ENCODE assay signal across 34 cellular contexts in the genomic region with DNA sequence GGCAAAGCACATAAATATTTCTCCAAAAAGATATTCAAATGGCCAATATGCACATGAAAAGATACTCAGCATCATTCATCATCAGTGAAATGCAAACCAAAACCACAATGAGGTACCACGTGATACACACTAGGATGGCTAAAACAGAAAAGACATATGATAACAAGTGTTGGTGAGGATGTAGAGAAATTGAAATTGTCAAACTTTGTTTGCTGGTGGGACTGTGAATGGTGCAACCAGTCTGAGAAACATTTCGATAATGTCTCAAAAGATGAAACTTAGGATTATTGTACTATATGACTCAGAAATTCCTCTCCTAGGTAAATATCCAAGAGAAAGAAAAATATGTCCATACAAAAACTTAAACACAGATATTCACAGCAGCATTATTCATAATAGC. TPM values are rescaled to one million over a fixed set of nuclear protein-coding genes. Genes with fewer than 3 reads are reported as not detected.
"Had no signal": no experiment of that assay in that cellular context is flagged by ENCODE, and none has a peak within 500 bp of the region (broad histone marks: within the 10 kb centered on the region; RNA-seq: fewer than 3 reads in every experiment).

No MANE protein-coding gene starts in this region.

- H3K27ac Mint-ChIP-seq: activated CD4-positive, alpha-beta memory T cell treated with anti-CD3 and anti-CD28 coated beads for 36 hours; activated CD4-positive, alpha-beta T cell treated with anti-CD3 and anti-CD28 coated beads for 36 hours; activated CD4-positive, alpha-beta T cell treated with anti-CD3 and anti-CD28 coated beads, Interleukin-2, amount 10 ng/mL, durations not matched to agents 24 days and 14 days; activated CD8-positive, alpha-beta memory T cell treated with anti-CD3 and anti-CD28 coated beads, Interleukin-2, amount 10 ng/mL, durations not matched to agents 7 days and 5 days; activated CD8-positive, alpha-beta T cell treated with anti-CD3 and anti-CD28 coated beads, Interleukin-2, amount 10 ng/mL, durations not matched to agents 7 days and 5 days; activated naive CD4-positive, alpha-beta T cell treated with anti-CD3 and anti-CD28 coated beads, Interleukin-2, amount 10 ng/mL, durations not matched to agents 7 days and 5 days; activated naive CD4-positive, alpha-beta T cell treated with anti-CD3 and anti-CD28 coated beads, Interleukin-2, amount 50 U/mL, for 72 hours; activated naive CD8-positive, alpha-beta T cell treated with anti-CD3 and anti-CD28 coated beads, Interleukin-2, amount 10 ng/mL, durations not matched to agents 7 days and 5 days; activated T-helper 1 cell treated with anti-CD3 and anti-CD28 coated beads, Interleukin-12 subunit alpha, Interleukin-12 subunit beta, Interleukin-2, Interleukin-4 antibody, amounts not matched to agents 30 ng/mL and 10 ng/mL and 1 ng/mL, durations not matched to agents 14 hours and 24 hours and 36 hours; dendritic cell treated with granulocyte-macrophage colony-stimulating factor and Interleukin-4, amounts not matched to agents 40 ng/mL and 50 ng/mL, for 4 days; T-helper 17 cell; T-helper 2 cell treated with Interferon-gamma antibody and Interleukin-4, amounts not matched to agents 5 μg/mL and 100 μg/mL, for 36 hours had no signal

- H3K4me1 ChIP-seq: breast epithelium, gastroesophageal sphincter had no signal

- H3K36me3 Mint-ChIP-seq: activated CD4-positive, alpha-beta memory T cell treated with anti-CD3 and anti-CD28 coated beads for 36 hours; activated CD8-positive, alpha-beta memory T cell treated with anti-CD3 and anti-CD28 coated beads, Interleukin-2, amount 10 ng/mL, durations not matched to agents 7 days and 5 days; activated naive CD4-positive, alpha-beta T cell treated with anti-CD3 and anti-CD28 coated beads, Interleukin-2, amount 10 ng/mL, durations not matched to agents 7 days and 5 days; activated naive CD4-positive, alpha-beta T cell treated with anti-CD3 and anti-CD28 coated beads, Interleukin-2, amount 50 U/mL, for 72 hours; activated naive CD8-positive, alpha-beta T cell treated with anti-CD3 and anti-CD28 coated beads, Interleukin-2, amount 10 ng/mL, durations not matched to agents 7 days and 5 days had no signal

- H3K36me3 ChIP-seq: breast epithelium, esophagus muscularis mucosa, gastroesophageal sphincter, heart right ventricle had no signal

- H3K27me3 ChIP-seq: body of pancreas, breast epithelium, dorsolateral prefrontal cortex, esophagus muscularis mucosa, gastroesophageal sphincter, heart right ventricle had no signal

- H3K4me1 Mint-ChIP-seq: activated CD4-positive, alpha-beta T cell treated with anti-CD3 and anti-CD28 coated beads for 36 hours; activated CD4-positive, alpha-beta T cell treated with anti-CD3 and anti-CD28 coated beads, Interleukin-2, amount 10 ng/mL, durations not matched to agents 24 days and 14 days; activated CD8-positive, alpha-beta memory T cell treated with anti-CD3 and anti-CD28 coated beads, Interleukin-2, amount 10 ng/mL, durations not matched to agents 7 days and 5 days; activated naive CD4-positive, alpha-beta T cell treated with anti-CD3 and anti-CD28 coated beads, Interleukin-2, amount 10 ng/mL, durations not matched to agents 7 days and 5 days; activated naive CD8-positive, alpha-beta T cell treated with anti-CD3 and anti-CD28 coated beads, Interleukin-2, amount 10 ng/mL, durations not matched to agents 7 days and 5 days; central memory CD8-positive, alpha-beta T cell had no signal

- H3K9me3 ChIP-seq: body of pancreas, breast epithelium, esophagus muscularis mucosa, gastroesophageal sphincter, heart right ventricle had no signal

- DNase-seq: activated CD4-positive, alpha-beta memory T cell treated with anti-CD3 and anti-CD28 coated beads for 36 hours; activated CD4-positive, alpha-beta T cell treated with anti-CD3 and anti-CD28 coated beads for 36 hours; activated CD4-positive, alpha-beta T cell treated with anti-CD3 and anti-CD28 coated beads, Interleukin-2, amount 10 ng/mL, durations not matched to agents 24 days and 14 days; activated CD4-positive, CD25-positive, alpha-beta regulatory T cell; activated CD4-positive, CD25-positive, alpha-beta regulatory T cell treated with anti-CD3 and anti-CD28 coated beads, Interleukin-2, amount 50 U/mL, for 72 hours; activated CD8-positive, alpha-beta memory T cell treated with anti-CD3 and anti-CD28 coated beads, Interleukin-2, amount 10 ng/mL, durations not matched to agents 7 days and 5 days; activated CD8-positive, alpha-beta memory T cell treated with anti-CD3 and anti-CD28 coated beads, Interleukin-2, amount 50 U/mL, for 4 hours; activated CD8-positive, alpha-beta T cell treated with anti-CD3 and anti-CD28 coated beads, Interleukin-2, amount 10 ng/mL, durations not matched to agents 7 days and 5 days; activated gamma-delta T cell; activated naive CD4-positive, alpha-beta T cell; activated naive CD4-positive, alpha-beta T cell treated with anti-CD3 and anti-CD28 coated beads, Interleukin-2, amount 10 ng/mL, durations not matched to agents 7 days and 5 days; activated naive CD8-positive, alpha-beta T cell treated with anti-CD3 and anti-CD28 coated beads, Interleukin-2, amount 10 ng/mL, durations not matched to agents 7 days and 5 days; activated T-cell treated with anti-CD3 and anti-CD28 coated beads, Interleukin-2, amount 50 U/mL, for 1 hour; activated T-cell treated with anti-CD3 and anti-CD28 coated beads, Interleukin-2, amount 50 U/mL, for 48 hours; amniotic stem cell; anterior cingulate cortex; body of pancreas; dorsolateral prefrontal cortex; effector memory CD4-positive, alpha-beta T cell; erythroblast; foreskin melanocyte; heart right ventricle; T-helper 1 cell; T-helper 17 cell; T1000 had no signal

- H3K4me3 ChIP-seq: body of pancreas, breast epithelium, coronary artery, dorsolateral prefrontal cortex, esophagus muscularis mucosa, gastroesophageal sphincter, heart right ventricle had no signal

- H3K27ac ChIP-seq: body of pancreas, breast epithelium, coronary artery, dorsolateral prefrontal cortex, esophagus muscularis mucosa, gastroesophageal sphincter, heart right ventricle had no signal

- H3K9me3 Mint-ChIP-seq: activated CD4-positive, alpha-beta memory T cell treated with anti-CD3 and anti-CD28 coated beads for 36 hours; activated CD4-positive, alpha-beta T cell treated with anti-CD3 and anti-CD28 coated beads, Interleukin-2, amount 10 ng/mL, durations not matched to agents 24 days and 14 days; activated naive CD4-positive, alpha-beta T cell treated with anti-CD3 and anti-CD28 coated beads, Interleukin-2, amount 10 ng/mL, durations not matched to agents 7 days and 5 days; activated naive CD4-positive, alpha-beta T cell treated with anti-CD3 and anti-CD28 coated beads, Interleukin-2, amount 50 U/mL, for 72 hours; activated naive CD8-positive, alpha-beta T cell treated with anti-CD3 and anti-CD28 coated beads, Interleukin-2, amount 10 ng/mL, durations not matched to agents 7 days and 5 days; activated T-helper 1 cell treated with anti-CD3 and anti-CD28 coated beads, Interleukin-12 subunit alpha, Interleukin-12 subunit beta, Interleukin-2, Interleukin-4 antibody, amounts not matched to agents 30 ng/mL and 10 ng/mL and 1 ng/mL, durations not matched to agents 14 hours and 24 hours and 36 hours; central memory CD8-positive, alpha-beta T cell; dendritic cell treated with granulocyte-macrophage colony-stimulating factor and Interleukin-4, amounts not matched to agents 40 ng/mL and 50 ng/mL, for 4 days; T-helper 2 cell treated with Interferon-gamma antibody and Interleukin-4, amounts not matched to agents 5 μg/mL and 100 μg/mL, for 36 hours had no signal

- H3K4me3 Mint-ChIP-seq: activated CD4-positive, alpha-beta memory T cell treated with anti-CD3 and anti-CD28 coated beads for 36 hours; activated CD4-positive, alpha-beta T cell treated with anti-CD3 and anti-CD28 coated beads for 36 hours; activated CD4-positive, alpha-beta T cell treated with anti-CD3 and anti-CD28 coated beads, Interleukin-2, amount 10 ng/mL, durations not matched to agents 24 days and 14 days; activated CD8-positive, alpha-beta memory T cell treated with anti-CD3 and anti-CD28 coated beads, Interleukin-2, amount 10 ng/mL, durations not matched to agents 7 days and 5 days; activated CD8-positive, alpha-beta T cell treated with anti-CD3 and anti-CD28 coated beads, Interleukin-2, amount 10 ng/mL, durations not matched to agents 7 days and 5 days; activated naive CD4-positive, alpha-beta T cell treated with anti-CD3 and anti-CD28 coated beads, Interleukin-2, amount 10 ng/mL, durations not matched to agents 7 days and 5 days; activated naive CD8-positive, alpha-beta T cell treated with anti-CD3 and anti-CD28 coated beads, Interleukin-2, amount 10 ng/mL, durations not matched to agents 7 days and 5 days; activated T-helper 1 cell treated with anti-CD3 and anti-CD28 coated beads, Interleukin-12 subunit alpha, Interleukin-12 subunit beta, Interleukin-2, Interleukin-4 antibody, amounts not matched to agents 30 ng/mL and 10 ng/mL and 1 ng/mL, durations not matched to agents 14 hours and 24 hours and 36 hours; central memory CD8-positive, alpha-beta T cell; dendritic cell treated with granulocyte-macrophage colony-stimulating factor and Interleukin-4, amounts not matched to agents 40 ng/mL and 50 ng/mL, for 4 days; T-helper 17 cell; T-helper 2 cell treated with Interferon-gamma antibody and Interleukin-4, amounts not matched to agents 5 μg/mL and 100 μg/mL, for 36 hours had no signal

- ATAC-seq: activated CD4-positive, alpha-beta T cell treated with anti-CD3 and anti-CD28 coated beads for 36 hours; activated CD8-positive, alpha-beta memory T cell treated with anti-CD3 and anti-CD28 coated beads, Interleukin-2, amount 10 ng/mL, durations not matched to agents 7 days and 5 days; activated CD8-positive, alpha-beta T cell treated with anti-CD3 and anti-CD28 coated beads, Interleukin-2, amount 10 ng/mL, durations not matched to agents 7 days and 5 days; activated naive CD4-positive, alpha-beta T cell treated with anti-CD3 and anti-CD28 coated beads, Interleukin-2, amount 50 U/mL, for 72 hours; body of pancreas; gastroesophageal sphincter; heart right ventricle; T-helper 17 cell had no signal

RNA-seq across cellular contexts. Expression of gene LHFPL2, which starts 8.6 kb away (rescaled TPM):
- total RNA-seq: activated CD8-positive, alpha-beta memory T cell treated with anti-CD3 and anti-CD28 coated beads, Interleukin-2, amount 10 ng/mL, durations not matched to agents 7 days and 5 days had no signal
